12 cellular contexts compared by ENCODE assay signal in the genomic region with DNA sequence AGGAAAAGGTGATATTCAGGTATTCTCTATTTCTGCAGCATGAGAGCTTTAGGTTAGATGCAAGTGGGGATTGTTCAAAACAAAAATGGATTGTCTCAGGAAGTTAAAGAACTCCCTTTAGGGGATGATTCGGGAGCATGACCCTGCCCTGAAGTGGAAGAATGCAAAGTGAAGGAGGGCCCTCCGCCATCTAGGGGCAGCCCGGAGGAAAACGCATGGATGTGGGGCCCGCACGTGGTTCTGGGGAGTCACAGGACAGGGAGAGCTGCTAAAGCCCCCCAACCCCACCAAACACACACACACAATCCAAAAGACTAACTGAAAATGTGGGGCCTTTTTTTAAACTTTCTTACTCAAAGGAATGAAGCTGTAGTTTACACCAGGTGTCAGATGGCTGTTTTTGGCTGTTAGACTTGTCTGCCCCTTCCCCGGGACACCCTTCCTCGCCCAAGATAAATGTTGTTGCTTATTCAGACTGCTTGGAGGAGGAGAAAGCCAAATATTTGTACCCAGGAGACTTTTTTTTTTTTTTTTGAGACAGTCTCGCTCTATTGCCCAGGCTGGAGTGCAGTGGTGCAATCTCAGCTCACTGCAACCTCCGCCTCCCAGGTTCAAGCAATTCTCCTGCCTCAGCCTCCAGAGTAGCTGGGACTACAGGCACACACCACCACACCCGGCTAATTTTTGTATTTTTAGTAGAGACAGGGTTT.
DNase-seq lines count a peak whose midpoint lies in the region; ATAC-seq and TF ChIP-seq lines count a peak whose summit lies in the region.
"Had no signal": no experiment of that assay in that cellular context is flagged by ENCODE, and none has a peak within 500 bp of the region (broad histone marks: within the 10 kb centered on the region; RNA-seq: fewer than 3 reads in every experiment).

No MANE protein-coding gene starts in this region.

- H3K27ac ChIP-seq in AG04450 (ENCODE audit: low read depth, low read length): no peak overlapping the region
- no peak overlapping the region for H3K27ac ChIP-seq in WERI-Rb-1
- H3K27ac ChIP-seq in coronary artery: no peak overlapping the region

- H3K4me3 ChIP-seq in AG04450 (ENCODE audit: low read depth, low read length) (no peak overlapping the region), WERI-Rb-1 (ENCODE audit: low read depth, low read length) (no peak overlapping the region), coronary artery (no peak overlapping the region)

- DNase-seq in AG04450 (ENCODE audit: low read depth, low spot score): no peak
- DNase-seq in HEK293T (ENCODE audit: extremely low spot score): no peak
- DNase-seq in WERI-Rb-1: peak; percentile 45
- DNase-seq in iPS-NIHi7 (ENCODE audit: extremely low spot score): peak; percentile 64
- no peak for DNase-seq in MV-4-11 (lab: John Stamatoyannopoulos, UW)
- no peak for DNase-seq in coronary artery (ENCODE audit: low spot score)
- DNase-seq: activated CD4-positive, alpha-beta T cell treated with anti-CD3 and anti-CD28 coated beads, Interleukin-2, amount 50 U/mL, for 4 hours; KG1; stimulated activated naive CD8-positive, alpha-beta T cell treated with anti-CD3 and anti-CD28 coated beads, Interleukin-15, Interleukin-2, amounts not matched to agents 100 U/mL and 50 U/mL, for 24 hours; T-helper 17 cell had no signal

- peaks cover 28% of the 10 kb centered on the region for H3K27me3 ChIP-seq in AG04450 (ENCODE audit: control insufficient read depth, insufficient read depth, low read length)
- H3K27me3 ChIP-seq in WERI-Rb-1 (ENCODE audit: insufficient read depth, low read depth, severe bottlenecking): no peaks in the 10 kb centered on the region

- CTCF ChIA-PET in AG04450 (lab: Charles Lee): interaction anchor here (0.6 to 1.4 kb wide), 3 partner anchors 12 to 208 kb away, joined by 3 to 4 read pairs (median 3); no protein-coding TSS in a partner anchor
- CTCF ChIA-PET in HEK293T (lab: Yijun Ruan, JAX): interaction anchor here (0.5 to 1.4 kb wide), 3 partner anchors 16 to 186 kb away, joined by 3 to 4 read pairs (median 3); no protein-coding TSS in a partner anchor

- POLR2A ChIA-PET in AG04450 (lab: Yijun Ruan, JAX) (interaction anchor here (0.9 kb wide), 1 partner anchor 228 kb away, joined by 8 read pairs; a partner anchor contains a TSS), HEK293T (lab: Yijun Ruan, JAX) (no interaction called here)

- ATAC-seq in HG03039 (IDR thresholded peaks at IDR 0.05; ENCODE audit: unreplicated experiment): no peak
- no peak for ATAC-seq in GM18517 (IDR thresholded peaks at IDR 0.05; ENCODE audit: unreplicated experiment)
- ATAC-seq: stimulated activated naive CD8-positive, alpha-beta T cell treated with anti-CD3 and anti-CD28 coated beads, Interleukin-15, Interleukin-2, amounts not matched to agents 100 U/mL and 50 U/mL, for 24 hours; T-helper 17 cell had no signal

- no peaks in the 10 kb centered on the region for H3K9me3 ChIP-seq in AG04450 (ENCODE audit: control insufficient read depth, insufficient read depth, low read length)
- no peaks in the 10 kb centered on the region for H3K9me3 ChIP-seq in WERI-Rb-1 (ENCODE audit: severe bottlenecking)

- no peaks in the 10 kb centered on the region for H3K36me3 ChIP-seq in WERI-Rb-1

- peak; percentile 26 for TF ChIP-seq CTCF in AG04450 (IDR thresholded peaks at IDR 0.05; ENCODE audit: low read depth, low read length)
- TF ChIP-seq CTCF in WERI-Rb-1 (IDR thresholded peaks at IDR 0.05; ENCODE audit: low read depth, low read length): peak; percentile 72
- no peak for TF ChIP-seq CTCF in coronary artery (IDR thresholded peaks at IDR 0.05)

TF ChIP-seq in HEK293T, 16 proteins besides CTCF, POLR2A, EP300 and RAD21:
- TF ChIP-seq FOXM1 (IDR thresholded peaks at IDR 0.05; ENCODE audit: borderline replicate concordance) (no peak), L3MBTL2 (conservative IDR thresholded peaks at IDR 0.05) (0 out of 2 replicates have a peak, but pooled peaks have one; percentile 26)

Comparison
In these comparisons a context has a peak if more than half of its experiments do, and no peak if none do; other contexts are left out.
1. DNase-seq: peak in WERI-Rb-1 (single experiment) and iPS-NIHi7 (single experiment); none in AG04450 (single experiment), HEK293T (single experiment), MV-4-11 (single experiment) and coronary artery (single experiment).